In genomic region chr17:62111562-62112180, GRCh38 we compare ENCODE assay signal across 2 cellular contexts.
TF ChIP-seq lines count a peak whose summit lies in the region.

No MANE protein-coding gene starts in this region.

TF ChIP-seq in liver, 16 proteins besides CTCF, POLR2A, EP300 and RAD21:
- TF ChIP-seq MAX (IDR thresholded peaks at IDR 0.05) = no peak
- peak; percentile 35 for TF ChIP-seq REST (IDR thresholded peaks at IDR 0.05)
- TF ChIP-seq EGR1 (IDR thresholded peaks at IDR 0.05; ENCODE audit: low read depth in 2 of 2) = no peak
- no peak for TF ChIP-seq NR2F2 (IDR thresholded peaks at IDR 0.05)

TF ChIP-seq in HepG2, 621 proteins besides CTCF, POLR2A, EP300 and RAD21:
- peak in 1 of 2 experiments; percentile 70; a peak in 1 of 4 replicates for TF ChIP-seq REST (IDR thresholded peaks at IDR 0.05; ENCODE audit: borderline replicate concordance in 1 of 2, low read depth in 1 of 2, low read length in 2 of 2)
- no peak for TF ChIP-seq YEATS4 (CRISPR knock-in tag; IDR thresholded peaks at IDR 0.05; ENCODE audit: borderline replicate concordance)
